In the genomic region with DNA sequence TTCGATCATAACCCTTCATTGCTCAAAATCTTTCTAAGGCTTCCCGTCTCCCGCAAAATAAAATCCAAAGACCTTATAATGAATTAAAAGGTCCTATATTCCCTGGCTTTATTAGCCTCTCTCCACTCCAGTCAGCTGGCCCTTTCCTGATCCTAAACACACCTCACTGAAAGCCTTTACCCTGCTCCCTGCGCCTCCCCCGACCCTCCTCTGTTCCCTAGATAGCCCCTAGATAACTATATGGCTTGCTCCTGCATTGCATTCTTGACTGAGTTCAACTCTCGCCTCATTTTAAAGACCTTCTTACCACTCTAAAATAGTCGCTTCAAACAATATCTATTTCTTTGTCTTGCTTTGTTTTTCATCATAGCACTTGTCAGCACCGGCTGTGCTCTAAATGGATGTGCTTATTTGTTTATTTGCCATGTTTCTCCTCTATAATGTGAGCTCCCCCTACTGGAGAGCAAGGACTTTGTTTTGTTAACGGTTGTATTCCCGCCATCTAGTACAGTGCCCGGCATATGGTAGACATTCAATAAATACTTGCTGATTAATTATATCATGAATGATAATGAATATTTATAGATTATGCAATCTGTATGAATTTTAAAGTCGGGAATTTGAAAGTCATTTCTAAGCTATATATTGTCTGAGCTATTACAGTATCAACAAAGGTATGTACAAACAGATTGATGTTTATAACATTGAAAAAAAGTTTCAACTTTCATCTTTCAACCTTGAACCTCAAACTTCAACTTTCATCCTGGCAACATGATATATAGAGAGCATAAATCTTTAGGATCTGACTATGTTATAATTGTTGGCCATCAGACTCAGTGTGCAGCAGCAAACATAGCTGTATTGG, we compare ENCODE assay signal across 8 cellular contexts. TPM values are rescaled to one million over a fixed set of nuclear protein-coding genes. Genes with fewer than 3 reads are reported as not detected.
DNase-seq lines count a peak whose midpoint lies in the region; ATAC-seq and TF ChIP-seq lines count a peak whose summit lies in the region.

No MANE protein-coding gene starts in this region.

- no peaks in the 10 kb centered on the region for H3K36me3 Mint-ChIP-seq in endothelial cell (ENCODE audit: low read depth, unreplicated experiment)

- peaks cover 13% of the 10 kb centered on the region for H3K4me1 Mint-ChIP-seq in endothelial cell (ENCODE audit: unreplicated experiment)

- no peaks in the 10 kb centered on the region for H4K20me1 ChIP-seq in HCT116 (ENCODE audit: insufficient read depth)

- H3K27me3 Mint-ChIP-seq in endothelial cell (ENCODE audit: unreplicated experiment): no peaks in the 10 kb centered on the region

- H3K27me3 ChIP-seq in GM06990 (replicated peaks; ENCODE audit: control insufficient read depth, insufficient read depth, low read length) (no peaks in the 10 kb centered on the region; the same call in 1 of the 2 replicates), HCT116 (ENCODE audit: insufficient read depth, low read length) (no peaks in the 10 kb centered on the region)

- H3K27ac Mint-ChIP-seq in endothelial cell (ENCODE audit: unreplicated experiment): no peak overlapping the region

- H3K9me3 ChIP-seq in HCT116 (ENCODE audit: control insufficient read depth in 1 of 2, insufficient read depth in 1 of 2, low read depth in 1 of 2, low read length in 2 of 2): no peaks in the 10 kb centered on the region

- RAD21 ChIA-PET in HCT116 (lab: Charles Lee; ENCODE audit: low non-redundant PET in 1 of 2, low total read pairs in 2 of 2, uncharacterized antibody in 2 of 2, unreplicated experiment in 2 of 2): interaction anchor here (0.7 to 1.1 kb wide), 3 partner anchors 79 to 348 kb away, joined by 3 read pairs; no protein-coding TSS in a partner anchor

- CTCF ChIA-PET in HCT116 (lab: Charles Lee): interaction anchor here (0.6 to 1.7 kb wide), 12 partner anchors 8 to 792 kb away, joined by 3 to 8 read pairs (median 4); no protein-coding TSS in a partner anchor

- H3K4me1 ChIP-seq in HCT116 (ENCODE audit: control insufficient read depth in 1 of 2, insufficient read depth in 2 of 2, low read length in 2 of 2): peaks cover 0 to 11% of the 10 kb centered on the region in 2 experiments; a peak in 1 of 4 replicates

- peak; percentile 71 for TF ChIP-seq CTCF in GM06990 (IDR thresholded peaks at IDR 0.05; ENCODE audit: insufficient read depth, low read length, poor library complexity, severe bottlenecking)
- TF ChIP-seq CTCF in HCT116 (IDR thresholded peaks at IDR 0.05 in 2 of 3, conservative IDR thresholded peaks at IDR 0.05 in 1 of 3; ENCODE audit: borderline replicate concordance in 1 of 3, insufficient read depth in 1 of 3, low read depth in 2 of 3, low read length in 2 of 3): peak; percentile 79 to 92 (median 85)
- TF ChIP-seq CTCF in endothelial cell (IDR thresholded peaks at IDR 0.05; ENCODE audit: unreplicated experiment): peak; percentile 78

- H3K9me2 ChIP-seq in HCT116 (ENCODE audit: insufficient read depth): no peaks in the 10 kb centered on the region

- no peaks in the 10 kb centered on the region for H3K9me3 Mint-ChIP-seq in endothelial cell (ENCODE audit: unreplicated experiment)

- no peaks in the 10 kb centered on the region for H3K36me3 ChIP-seq in GM06990 (ENCODE audit: control insufficient read depth, insufficient read depth, low read length)
- no peaks in the 10 kb centered on the region for H3K36me3 ChIP-seq in HCT116 (ENCODE audit: control insufficient read depth in 1 of 2, insufficient read depth in 2 of 2, low read length in 2 of 2)

- peak; percentile 94 for TF ChIP-seq RAD21 in HCT116 (IDR thresholded peaks at IDR 0.05; ENCODE audit: low read depth)

- TF ChIP-seq POLR2A in HCT116 (IDR thresholded peaks at IDR 0.05; ENCODE audit: borderline replicate concordance, extremely low read depth, insufficient read depth, insufficient read length): no peak

- intact Hi-C loops in HCT116 (cut with micrococcal nuclease): loop anchor here (1.0 to 5.0 kb wide), 2 partner anchors 157 to 312 kb away; no protein-coding TSS in a partner anchor

- BruUV-seq in HCT116 (replicated peaks; lab: Mats Ljungman, UMichigan): no TSS peak

- H3K4me2 ChIP-seq in HCT116 (ENCODE audit: low read length): peak overlapping the region; percentile 40

- DNase-seq in ACHN (peak; percentile 75), GM06990 (ENCODE audit: extremely low read depth, insufficient read length) (no peak), HCT116 (ENCODE audit: low read depth, low spot score) (peak; percentile 64), Kasumi-1 (lab: John Stamatoyannopoulos, UW) (peak; percentile 64 to 77), RPMI7951 (ENCODE audit: low read depth) (peak; percentile 72), endothelial cell (ENCODE audit: low spot score) (no peak), midbrain (lab: John Stamatoyannopoulos, UW) (peak; percentile 51), islet precursor cell (no peak)

- no peak overlapping the region for H3K4me3 ChIP-seq in GM06990 (replicated peaks; ENCODE audit: low read depth, low read length)
- no peak overlapping the region for H3K4me3 ChIP-seq in HCT116 (replicated peaks in 1 of 2; ENCODE audit: low read depth in 1 of 2, low read length in 2 of 2)

- peak overlapping the region; percentile 49 for H2AFZ ChIP-seq in HCT116 (ENCODE audit: low read depth, low read length, poor library complexity, severe bottlenecking)

- peak; percentile 97 for ATAC-seq in HCT116

- POLR2A ChIA-PET in HCT116 (lab: Charles Lee): interaction anchor here (0.8 kb wide), 1 partner anchor 310 kb away, joined by 3 read pairs; no protein-coding TSS in a partner anchor

- H3K4me3 Mint-ChIP-seq in endothelial cell (ENCODE audit: unreplicated experiment): no peak overlapping the region

- in situ Hi-C loops in ACHN (cut with HindIII; ENCODE audit: low pct_ligation_motif_present, low pct_unique_long_range_greater_than_20kb, low sequenced_read_pairs): no loop called here

- H3K9ac ChIP-seq in HCT116 (ENCODE audit: low read length): no peak overlapping the region

- H3K79me2 ChIP-seq in HCT116 (ENCODE audit: insufficient read depth, low read length): no peaks in the 10 kb centered on the region

- H3K27ac ChIP-seq in HCT116 (ENCODE audit: low read depth, low read length): no peak overlapping the region

TF ChIP-seq in HCT116, 20 proteins besides CTCF, POLR2A, EP300 and RAD21:
- TF ChIP-seq, protein P1, sequence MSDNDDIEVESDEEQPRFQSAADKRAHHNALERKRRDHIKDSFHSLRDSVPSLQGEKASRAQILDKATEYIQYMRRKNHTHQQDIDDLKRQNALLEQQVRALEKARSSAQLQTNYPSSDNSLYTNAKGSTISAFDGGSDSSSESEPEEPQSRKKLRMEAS (IDR thresholded peaks at IDR 0.05): peak; percentile 40; the same call in 1 of the 2 replicates
- TF ChIP-seq SIN3A (IDR thresholded peaks at IDR 0.05; ENCODE audit: low read depth) (no peak), CBX3 (IDR thresholded peaks at IDR 0.05; ENCODE audit: low read depth) (0 out of 2 replicates have a peak, but pooled peaks have one; percentile 46), FOSL1 (IDR thresholded peaks at IDR 0.05; ENCODE audit: low read depth) (0 out of 2 replicates have a peak, but pooled peaks have one; percentile 10), TCF7L2 (IDR thresholded peaks at IDR 0.05; ENCODE audit: borderline replicate concordance, extremely low read depth, insufficient read depth, insufficient read length) (no peak)
- TF ChIP-seq, protein P2, sequence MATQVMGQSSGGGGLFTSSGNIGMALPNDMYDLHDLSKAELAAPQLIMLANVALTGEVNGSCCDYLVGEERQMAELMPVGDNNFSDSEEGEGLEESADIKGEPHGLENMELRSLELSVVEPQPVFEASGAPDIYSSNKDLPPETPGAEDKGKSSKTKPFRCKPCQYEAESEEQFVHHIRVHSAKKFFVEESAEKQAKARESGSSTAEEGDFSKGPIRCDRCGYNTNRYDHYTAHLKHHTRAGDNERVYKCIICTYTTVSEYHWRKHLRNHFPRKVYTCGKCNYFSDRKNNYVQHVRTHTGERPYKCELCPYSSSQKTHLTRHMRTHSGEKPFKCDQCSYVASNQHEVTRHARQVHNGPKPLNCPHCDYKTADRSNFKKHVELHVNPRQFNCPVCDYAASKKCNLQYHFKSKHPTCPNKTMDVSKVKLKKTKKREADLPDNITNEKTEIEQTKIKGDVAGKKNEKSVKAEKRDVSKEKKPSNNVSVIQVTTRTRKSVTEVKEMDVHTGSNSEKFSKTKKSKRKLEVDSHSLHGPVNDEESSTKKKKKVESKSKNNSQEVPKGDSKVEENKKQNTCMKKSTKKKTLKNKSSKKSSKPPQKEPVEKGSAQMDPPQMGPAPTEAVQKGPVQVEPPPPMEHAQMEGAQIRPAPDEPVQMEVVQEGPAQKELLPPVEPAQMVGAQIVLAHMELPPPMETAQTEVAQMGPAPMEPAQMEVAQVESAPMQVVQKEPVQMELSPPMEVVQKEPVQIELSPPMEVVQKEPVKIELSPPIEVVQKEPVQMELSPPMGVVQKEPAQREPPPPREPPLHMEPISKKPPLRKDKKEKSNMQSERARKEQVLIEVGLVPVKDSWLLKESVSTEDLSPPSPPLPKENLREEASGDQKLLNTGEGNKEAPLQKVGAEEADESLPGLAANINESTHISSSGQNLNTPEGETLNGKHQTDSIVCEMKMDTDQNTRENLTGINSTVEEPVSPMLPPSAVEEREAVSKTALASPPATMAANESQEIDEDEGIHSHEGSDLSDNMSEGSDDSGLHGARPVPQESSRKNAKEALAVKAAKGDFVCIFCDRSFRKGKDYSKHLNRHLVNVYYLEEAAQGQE (IDR thresholded peaks at IDR 0.05; ENCODE audit: low read depth): no peak

RNA-seq across cellular contexts. Expression of a gene that starts 32.4 kb away (rescaled TPM):
- total RNA-seq in HCT116 (2021; ENCODE audit: unreplicated experiment) (not detected), endothelial cell (ENCODE audit: unreplicated experiment) (3.6 TPM)
- not detected in 2 replicates for polyA plus RNA-seq in HCT116 (2012)
- 0.88 and 2.9 TPM in 2 replicates for total RNA-seq in RPMI7951 (2014; rRNA removed; shearing (Covaris generic))

Comparison
In these comparisons a context has a peak if more than half of its experiments do, and no peak if none do; other contexts are left out.
1. DNase-seq: peak in ACHN (single experiment), HCT116 (single experiment), Kasumi-1 (2 of 2), RPMI7951 (single experiment) and midbrain (single experiment); none in GM06990 (single experiment), endothelial cell (single experiment) and islet precursor cell (single experiment).
2. Peak in every context shown above with its lines, with median percentiles within 50 percentile points of each other: CTCF ChIP-seq.